Comparison of ENCODE assay signal across 9 cellular contexts in the genomic region with DNA sequence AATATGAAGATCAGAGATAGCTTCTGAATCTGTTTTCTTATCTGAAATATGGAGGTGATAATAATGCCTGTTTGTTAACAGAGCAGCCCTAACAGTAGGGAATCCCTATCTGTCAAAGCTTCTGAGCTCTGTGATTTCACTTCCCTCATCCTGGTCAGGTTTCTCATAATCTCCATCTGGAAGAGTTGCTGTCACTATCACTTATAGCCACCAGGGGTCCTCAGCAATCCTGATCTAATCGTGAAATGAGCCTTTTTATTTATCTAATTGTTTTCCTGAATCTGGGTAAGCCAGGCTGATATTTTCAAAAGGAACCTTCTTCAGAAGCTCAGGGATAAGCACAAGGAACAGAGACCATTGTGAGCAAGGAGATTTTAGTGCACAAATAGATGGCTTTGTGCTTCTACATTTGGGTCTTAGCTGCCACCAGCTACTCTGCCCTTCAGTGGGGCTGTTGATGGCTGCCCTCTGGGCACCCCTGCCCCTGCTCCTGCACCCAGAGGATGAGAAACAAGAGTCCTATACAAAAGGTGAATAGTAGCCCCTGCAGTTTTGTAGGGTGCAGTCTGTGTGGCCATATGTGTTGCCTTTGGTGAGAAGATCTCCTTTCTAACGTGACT.
DNase-seq lines count a peak whose midpoint lies in the region; ATAC-seq and TF ChIP-seq lines count a peak whose summit lies in the region.
"Had no signal": no experiment of that assay in that cellular context is flagged by ENCODE, and none has a peak within 500 bp of the region (broad histone marks: within the 10 kb centered on the region; RNA-seq: fewer than 3 reads in every experiment).

No MANE protein-coding gene starts in this region.

- no peaks in the 10 kb centered on the region for H3K27me3 Mint-ChIP-seq in stimulated activated naive CD8-positive, alpha-beta T cell treated with anti-CD3 and anti-CD28 coated beads, Interleukin-15, amount 100 ng/mL, for 72 hours

- H3K4me3 Mint-ChIP-seq in stimulated activated naive CD8-positive, alpha-beta T cell treated with anti-CD3 and anti-CD28 coated beads, Interleukin-15, amount 100 ng/mL, for 72 hours, result no peak overlapping the region
- H3K4me3 Mint-ChIP-seq: activated T-cell treated with anti-CD3 and anti-CD28 coated beads, Interleukin-2, amount 50 U/mL, for 72 hours had no signal

- no peaks in the 10 kb centered on the region for H3K4me1 Mint-ChIP-seq in stimulated activated naive CD8-positive, alpha-beta T cell treated with anti-CD3 and anti-CD28 coated beads, Interleukin-15, amount 100 ng/mL, for 72 hours

- H3K27me3 ChIP-seq in RWPE2 (ENCODE audit: insufficient read depth, poor library complexity, severe bottlenecking), result no peaks in the 10 kb centered on the region
- peaks cover 0 to 9% of the 10 kb centered on the region in 2 donors for H3K27me3 ChIP-seq in uterus

- intact Hi-C loops in uterus (cut with DNase I; ENCODE audit: low total_unique reads), result no loop called here

- no peak overlapping the region for H3K27ac Mint-ChIP-seq in stimulated activated naive CD8-positive, alpha-beta T cell treated with anti-CD3 and anti-CD28 coated beads, Interleukin-15, amount 100 ng/mL, for 72 hours
- H3K27ac Mint-ChIP-seq: activated T-cell treated with anti-CD3 and anti-CD28 coated beads, Interleukin-2, amount 50 U/mL, for 72 hours had no signal

- no peaks in the 10 kb centered on the region for H3K9me3 ChIP-seq in RWPE2 (ENCODE audit: severe bottlenecking)
- H3K9me3 ChIP-seq in uterus, result no peaks in the 10 kb centered on the region

- no peaks in the 10 kb centered on the region for H3K9me3 Mint-ChIP-seq in stimulated activated naive CD8-positive, alpha-beta T cell treated with anti-CD3 and anti-CD28 coated beads, Interleukin-15, amount 100 ng/mL, for 72 hours
- H3K9me3 Mint-ChIP-seq: activated T-cell treated with anti-CD3 and anti-CD28 coated beads, Interleukin-2, amount 50 U/mL, for 72 hours had no signal

- TF ChIP-seq CTCF in RWPE2 (IDR thresholded peaks at IDR 0.05; ENCODE audit: poor library complexity, severe bottlenecking) (peak; percentile 51), uterus (IDR thresholded peaks at IDR 0.05) (peak; percentile 19 to 41 (median 30))

- ATAC-seq in GM19438 (IDR thresholded peaks at IDR 0.05; ENCODE audit: low read depth, unreplicated experiment) (peak; percentile 84), HG03460 (IDR thresholded peaks at IDR 0.05; ENCODE audit: unreplicated experiment) (peak; percentile 64), RWPE2 (ENCODE audit: low read depth) (no peak)
- no peak for ATAC-seq in stimulated activated naive CD8-positive, alpha-beta T cell treated with anti-CD3 and anti-CD28 coated beads, Interleukin-15, amount 100 ng/mL, for 72 hours
- ATAC-seq: activated T-cell treated with anti-CD3 and anti-CD28 coated beads, Interleukin-2, amount 50 U/mL, for 72 hours had no signal

- H3K27ac ChIP-seq in RWPE2 (ENCODE audit: poor library complexity, severe bottlenecking), result no peak overlapping the region
- H3K27ac ChIP-seq in uterus, result no peak overlapping the region

- DNase-seq in DMS153 treated with DMSO at 0.1 percent for 48 hours (lab: John Stamatoyannopoulos, UW; ENCODE audit: unreplicated experiment) (peak; percentile 2), DMS153 (lab: John Stamatoyannopoulos, UW) (no peak), RWPE2 (ENCODE audit: low spot score) (no peak), glomerular visceral epithelial cell (ENCODE audit: extremely low spot score) (peak; percentile 4), uterus (no peak)
- DNase-seq in stimulated activated naive CD8-positive, alpha-beta T cell treated with anti-CD3 and anti-CD28 coated beads, Interleukin-15, amount 100 ng/mL, for 72 hours, result no peak

- no peak for TF ChIP-seq POLR2A in uterus (IDR thresholded peaks at IDR 0.05)

- H3K4me1 ChIP-seq in RWPE2 (ENCODE audit: insufficient read depth, poor library complexity, severe bottlenecking) (no peaks in the 10 kb centered on the region), uterus (no peaks in the 10 kb centered on the region)

- H3K36me3 ChIP-seq in RWPE2 (ENCODE audit: low read depth) (no peaks in the 10 kb centered on the region), uterus (peaks cover 0 to 2% of the 10 kb centered on the region in 2 donors)

- H3K4me3 ChIP-seq in RWPE2 (ENCODE audit: severe bottlenecking) (no peak overlapping the region), uterus (no peak overlapping the region)

Comparison
In these comparisons a context has a peak if more than half of its experiments do, and no peak if none do; other contexts are left out.
1. DNase-seq: peak in DMS153 treated with DMSO at 0.1 percent for 48 hours (single experiment) and glomerular visceral epithelial cell (single experiment); none in DMS153 (single experiment), RWPE2 (single experiment), uterus (0 of 2) and stimulated activated naive CD8-positive, alpha-beta T cell treated with anti-CD3 and anti-CD28 coated beads, Interleukin-15, amount 100 ng/mL, for 72 hours (0 of 2).
2. ATAC-seq: peak in GM19438 (single experiment) and HG03460 (single experiment); none in RWPE2 (single experiment) and stimulated activated naive CD8-positive, alpha-beta T cell treated with anti-CD3 and anti-CD28 coated beads, Interleukin-15, amount 100 ng/mL, for 72 hours (single experiment).